In the genomic region with DNA sequence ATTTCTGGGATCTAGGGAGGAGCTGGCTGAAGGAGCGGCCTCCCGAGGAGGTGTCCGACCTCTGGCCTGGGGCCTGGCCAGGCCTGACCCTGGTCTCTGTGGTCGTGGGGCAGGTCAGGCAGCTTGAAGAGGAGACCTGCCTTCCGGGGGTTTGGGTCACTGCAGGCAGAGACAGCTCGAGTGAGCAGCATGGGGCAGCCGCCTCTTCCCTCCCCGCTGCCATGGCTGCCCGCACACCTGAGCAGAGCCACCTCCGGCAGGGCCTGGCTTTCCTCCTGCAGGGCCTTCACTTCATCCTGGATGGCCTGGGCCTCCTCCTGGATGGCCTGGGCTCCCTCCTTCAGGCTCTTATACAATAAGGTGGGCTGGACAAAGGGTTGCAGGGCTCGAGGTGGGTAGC, we compare ENCODE assay signal across 1 cellular context.
TF ChIP-seq lines count a peak whose summit lies in the region.

No MANE protein-coding gene starts in this region.

TF ChIP-seq in H1, 55 proteins besides CTCF, POLR2A, EP300 and RAD21:
- TF ChIP-seq PHF8 (conservative IDR thresholded peaks at IDR 0.05; ENCODE audit: low read depth, low read length) = no peak
- no peak for TF ChIP-seq RFX5 (IDR thresholded peaks at IDR 0.05; ENCODE audit: borderline replicate concordance, low read depth, low read length)
- TF ChIP-seq EGR1 (IDR thresholded peaks at IDR 0.05; ENCODE audit: borderline replicate concordance, low read depth, low read length) = no peak
